In the genomic region with DNA sequence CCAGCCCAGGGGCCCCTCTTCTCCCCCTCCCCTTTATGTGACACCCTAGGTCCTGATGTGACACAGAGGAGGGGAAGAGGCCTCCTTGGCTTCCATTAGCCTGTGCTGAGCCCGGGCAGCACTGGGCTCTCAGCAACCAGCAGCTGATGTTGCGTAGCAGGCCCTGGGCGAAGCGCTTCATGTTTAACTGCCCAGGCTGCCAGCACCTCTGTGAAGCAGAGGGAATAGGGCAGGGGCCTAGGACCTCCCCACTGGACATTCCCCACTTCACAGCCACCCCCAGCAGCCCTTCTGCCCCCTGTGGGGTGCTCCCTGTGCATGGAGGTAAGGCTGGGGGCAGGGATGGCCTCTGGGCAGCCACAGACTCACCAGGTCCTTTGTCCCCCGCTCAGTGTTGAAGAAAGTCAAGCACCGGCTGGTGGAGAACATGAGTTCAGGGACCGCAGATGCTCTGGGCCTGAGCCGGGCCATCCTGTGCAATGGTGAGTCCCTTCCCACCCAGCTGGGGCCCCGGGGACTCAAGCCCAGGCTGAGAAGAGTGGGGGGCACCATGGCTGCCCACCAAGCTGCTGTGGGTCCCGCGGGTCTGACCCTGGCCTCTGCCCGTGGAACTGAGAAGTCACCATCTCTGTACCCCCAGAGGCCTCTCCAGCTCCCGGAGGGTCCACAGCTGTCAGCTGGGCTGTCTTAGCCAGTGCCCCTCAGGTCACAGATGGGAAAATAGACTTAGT, we compare ENCODE assay signal across 20 cellular contexts. TPM values are rescaled to one million over a fixed set of nuclear protein-coding genes. Genes with fewer than 3 reads are reported as not detected.
DNase-seq lines count a peak whose midpoint lies in the region; TF ChIP-seq lines count a peak whose summit lies in the region.
"Had no signal": no experiment of that assay in that cellular context is flagged by ENCODE, and none has a peak within 500 bp of the region (broad histone marks: within the 10 kb centered on the region; RNA-seq: fewer than 3 reads in every experiment).

No MANE protein-coding gene starts in this region.

- peak overlapping the region; percentile 44 for H2BK15ac ChIP-seq in mesenchymal stem cell (ENCODE audit: low read depth, poor library complexity, severe bottlenecking)

- WGBS in esophagus, 2 donors: 85 to 87% methylated on average over 13 of the region's 13 CpGs
- WGBS in mesenchymal stem cell: 93% methylated on average over 13 of the region's 13 CpGs
- WGBS in testis, 2 donors: 84 to 100% methylated on average over 4 to 13 of the region's 13 CpGs

- H3K14ac ChIP-seq in mesenchymal stem cell (ENCODE audit: low read length in 2 of 2): no peak overlapping the region

- in situ Hi-C loops in HAP-1 (cut with MboI; ENCODE audit: low sequenced_read_pairs): no loop called here

- H3K4me3 ChIP-seq in NT2/D1 (ENCODE audit: insufficient read length, low read depth): no peak overlapping the region
- H3K4me3 ChIP-seq in esophagus (ENCODE audit: low read depth in 1 of 2, low read length in 2 of 2): no peak overlapping the region
- H3K4me3 ChIP-seq in mesenchymal stem cell (ENCODE audit: insufficient read depth in 1 of 2, low read depth in 1 of 2, low read length in 2 of 2): no peak overlapping the region
- no peak overlapping the region for H3K4me3 ChIP-seq in testis
- no peak overlapping the region for H3K4me3 ChIP-seq in breast epithelium
- H3K4me3 ChIP-seq in HAP-1: no peak overlapping the region

- no peak overlapping the region for H2AFZ ChIP-seq in mesenchymal stem cell (ENCODE audit: low read depth, low read length)

- TF ChIP-seq POLR2A in testis (IDR thresholded peaks at IDR 0.05) (no peak), breast epithelium (IDR thresholded peaks at IDR 0.05) (no peak)

- H3K9ac ChIP-seq in NT2/D1 (ENCODE audit: insufficient read length, low read depth) (peak overlapping the region; percentile 38), mesenchymal stem cell (ENCODE audit: low read length) (no peak overlapping the region)

- H3K4me2 ChIP-seq in mesenchymal stem cell (ENCODE audit: low read length, poor library complexity, severe bottlenecking): no peak overlapping the region

- no peak overlapping the region for H2AK5ac ChIP-seq in mesenchymal stem cell (ENCODE audit: low read length, severe bottlenecking)

- H4K8ac ChIP-seq in mesenchymal stem cell (ENCODE audit: low read length): no peak overlapping the region

- no peak overlapping the region for H4K91ac ChIP-seq in mesenchymal stem cell (ENCODE audit: low read length)

- H3K27ac ChIP-seq in esophagus (ENCODE audit: low read depth in 2 of 2, low read length in 1 of 2): peak overlapping the region; percentile 23 to 45
- no peak overlapping the region for H3K27ac ChIP-seq in mesenchymal stem cell (ENCODE audit: low read length, poor library complexity, severe bottlenecking)
- H3K27ac ChIP-seq in testis: peak overlapping the region; percentile 75 to 77
- H3K27ac ChIP-seq in breast epithelium: peak overlapping the region in 1 of 2 donors; percentile 43

- no peak overlapping the region for H2BK5ac ChIP-seq in mesenchymal stem cell (ENCODE audit: low read depth, low read length, poor library complexity, severe bottlenecking)

- no peak for DNase-seq in NT2/D1 (ENCODE audit: low read depth, low spot score)
- DNase-seq in mesenchymal stem cell: no peak
- DNase-seq in testis: no peak
- DNase-seq in breast epithelium (ENCODE audit: low spot score in 2 of 2): no peak
- no peak for DNase-seq in OCI-M2 (lab: John Stamatoyannopoulos, UW; ENCODE audit: unreplicated experiment)
- DNase-seq in HAP-1 (ENCODE audit: low spot score in 2 of 2): no peak
- DNase-seq in NOMO-1 (lab: John Stamatoyannopoulos, UW; ENCODE audit: unreplicated experiment in 2 of 2): no peak
- DNase-seq: activated CD4-positive, alpha-beta memory T cell treated with anti-CD3 and anti-CD28 coated beads, Interleukin-2, amount 10 ng/mL, durations not matched to agents 7 days and 5 days; activated T-cell treated with anti-CD3 and anti-CD28 coated beads, Interleukin-2, amount 50 U/mL, for 72 hours; CD8-positive, alpha-beta T cell; central memory CD4-positive, alpha-beta T cell; DMS79; effector memory CD8-positive, alpha-beta T cell; naive B cell; NCI-H774; SW 1271 had no signal

- H3K36me3 ChIP-seq in NT2/D1 (ENCODE audit: insufficient read depth, insufficient read length, low read length) (peaks cover 42% of the 10 kb centered on the region), esophagus (ENCODE audit: control insufficient read depth in 2 of 2, insufficient read depth in 2 of 2, low read length in 1 of 2) (peaks cover 27 to 65% of the 10 kb centered on the region in 2 donors), mesenchymal stem cell (ENCODE audit: control insufficient read depth in 1 of 2, insufficient read depth in 2 of 2, low read depth in 1 of 2, low read length in 2 of 2) (peaks cover 12 to 96% of the 10 kb centered on the region in 2 experiments), testis (ENCODE audit: low read depth, missing control alignments) (no peaks in the 10 kb centered on the region), breast epithelium (peaks cover 14% of the 10 kb centered on the region), HAP-1 (replicated peaks) (peaks cover 27% of the 10 kb centered on the region)

- H3K9me3 ChIP-seq in NT2/D1 (ENCODE audit: insufficient read depth, low read length) (no peaks in the 10 kb centered on the region), esophagus (ENCODE audit: control insufficient read depth in 2 of 2, insufficient read depth in 1 of 2, low read depth in 1 of 2, low read length in 1 of 2) (no peaks in the 10 kb centered on the region), mesenchymal stem cell (ENCODE audit: control insufficient read depth, low read length) (no peaks in the 10 kb centered on the region), testis (no peaks in the 10 kb centered on the region), breast epithelium (no peaks in the 10 kb centered on the region), HAP-1 (no peaks in the 10 kb centered on the region)

- H2BK12ac ChIP-seq in mesenchymal stem cell (ENCODE audit: low read length in 2 of 2): no peak overlapping the region

- no peaks in the 10 kb centered on the region for H3K79me1 ChIP-seq in mesenchymal stem cell (replicated peaks; ENCODE audit: low read length, poor library complexity, severe bottlenecking)

- H2BK120ac ChIP-seq in mesenchymal stem cell (ENCODE audit: low read depth, low read length): no peak overlapping the region

- no peak overlapping the region for H3K4ac ChIP-seq in mesenchymal stem cell (ENCODE audit: low read depth in 1 of 2, low read length in 2 of 2)

- H3K4me1 ChIP-seq in NT2/D1 (ENCODE audit: insufficient read depth, insufficient read length) (no peaks in the 10 kb centered on the region), esophagus (ENCODE audit: control insufficient read depth in 2 of 2, insufficient read depth in 2 of 2, low read length in 1 of 2) (no peaks in the 10 kb centered on the region), mesenchymal stem cell (ENCODE audit: control insufficient read depth, insufficient read depth, low read depth, low read length) (no peaks in the 10 kb centered on the region), testis (peaks cover 14% of the 10 kb centered on the region), breast epithelium (no peaks in the 10 kb centered on the region), HAP-1 (no peaks in the 10 kb centered on the region)

- H3K18ac ChIP-seq in mesenchymal stem cell (ENCODE audit: low read depth in 1 of 2, low read length in 2 of 2): no peak overlapping the region

- H3K23ac ChIP-seq in mesenchymal stem cell (ENCODE audit: low read length in 2 of 2): no peak overlapping the region

- no peaks in the 10 kb centered on the region for H3K27me3 ChIP-seq in NT2/D1 (ENCODE audit: insufficient read depth, insufficient read length)
- no peaks in the 10 kb centered on the region for H3K27me3 ChIP-seq in esophagus (ENCODE audit: control insufficient read depth in 1 of 2, insufficient read depth in 2 of 2, low read length in 2 of 2)
- no peaks in the 10 kb centered on the region for H3K27me3 ChIP-seq in mesenchymal stem cell (ENCODE audit: control insufficient read depth in 1 of 2, insufficient read depth in 1 of 2, low read length in 2 of 2)
- no peaks in the 10 kb centered on the region for H3K27me3 ChIP-seq in testis
- no peaks in the 10 kb centered on the region for H3K27me3 ChIP-seq in breast epithelium
- no peaks in the 10 kb centered on the region for H3K27me3 ChIP-seq in HAP-1 (ENCODE audit: low read depth)

- intact Hi-C loops in testis (cut with DNase I; ENCODE audit: low total_unique reads) (no loop called here), breast epithelium (cut with DNase I; ENCODE audit: low total_unique reads) (no loop called here)

- no peak for TF ChIP-seq CTCF in testis (IDR thresholded peaks at IDR 0.05)
- no peak for TF ChIP-seq CTCF in breast epithelium (IDR thresholded peaks at IDR 0.05)

RNA-seq across cellular contexts. Expression of a gene that starts 11.6 kb away (rescaled TPM):
- polyA plus RNA-seq in esophagus: 10 to 100 TPM; 25.3 to 25.6 TPM
- 5.7 TPM for polyA plus RNA-seq in mesenchymal stem cell (2013, experiment 1 of 2)
- polyA plus RNA-seq in mesenchymal stem cell (2013, experiment 2 of 2): 5.9 TPM
- 10 to 100 TPM; 78.7 to 89.7 TPM for total RNA-seq in testis
- 61.5 TPM for polyA plus RNA-seq in testis (ENCODE audit: insufficient read depth, low read depth, low replicate concordance)
- total RNA-seq in breast epithelium: 10 to 100 TPM; 42.0 to 61.3 (median 49.9) TPM

RNA-seq across cellular contexts. Expression of a gene that starts 15.2 kb away (rescaled TPM):
- polyA plus RNA-seq in esophagus (under 1 TPM; 0.25 to 0.41 TPM), testis (ENCODE audit: insufficient read depth, low read depth, low replicate concordance) (2.4 TPM)
- not detected for polyA plus RNA-seq in mesenchymal stem cell (2013, experiment 1 of 2)
- polyA plus RNA-seq in mesenchymal stem cell (2013, experiment 2 of 2): not detected
- total RNA-seq in testis (1 to 10 TPM; 1.6 to 2.0 TPM), breast epithelium (1 to 10 TPM in 1 of 3 donors, under 1 TPM in 1, not detected in 1; 0.33 to 1.3 TPM)
- total RNA-seq: activated CD4-positive, alpha-beta memory T cell treated with anti-CD3 and anti-CD28 coated beads, Interleukin-2, amount 10 ng/mL, durations not matched to agents 7 days and 5 days; activated T-cell treated with anti-CD3 and anti-CD28 coated beads, Interleukin-2, amount 50 U/mL, for 72 hours; CD8-positive, alpha-beta T cell; HT1080; liver had no signal
- polyA plus RNA-seq: AG04450 had no signal

RNA-seq across cellular contexts. Expression of a gene that starts 41.7 kb away (rescaled TPM):
- polyA plus RNA-seq in esophagus: 10 to 100 TPM in 1 of 2 donors, 1 to 10 TPM in 1; 2.6 to 34.5 TPM
- 0.33 TPM for polyA plus RNA-seq in mesenchymal stem cell (2013, experiment 1 of 2)
- 0.30 TPM for polyA plus RNA-seq in mesenchymal stem cell (2013, experiment 2 of 2)
- total RNA-seq in testis: 10 to 100 TPM in 1 of 2 donors, 1 to 10 TPM in 1; 8.8 to 10.0 TPM
- 6.6 TPM for polyA plus RNA-seq in testis (ENCODE audit: insufficient read depth, low read depth, low replicate concordance)
- total RNA-seq in breast epithelium: 1 to 10 TPM in 2 of 3 donors, under 1 TPM in 1; 0.80 to 1.3 (median 1.0) TPM
- total RNA-seq: HT1080 had no signal

Comparison
In these comparisons a context has a peak if more than half of its experiments do, and no peak if none do; other contexts are left out.
1. RNA of a gene that starts 41.7 kb away (total RNA-seq): 8.8 to 10.0 TPM in testis; 0.80 to 1.3 TPM in breast epithelium; every median in the first group is over 4 times any median in the second.